In the genomic region with DNA sequence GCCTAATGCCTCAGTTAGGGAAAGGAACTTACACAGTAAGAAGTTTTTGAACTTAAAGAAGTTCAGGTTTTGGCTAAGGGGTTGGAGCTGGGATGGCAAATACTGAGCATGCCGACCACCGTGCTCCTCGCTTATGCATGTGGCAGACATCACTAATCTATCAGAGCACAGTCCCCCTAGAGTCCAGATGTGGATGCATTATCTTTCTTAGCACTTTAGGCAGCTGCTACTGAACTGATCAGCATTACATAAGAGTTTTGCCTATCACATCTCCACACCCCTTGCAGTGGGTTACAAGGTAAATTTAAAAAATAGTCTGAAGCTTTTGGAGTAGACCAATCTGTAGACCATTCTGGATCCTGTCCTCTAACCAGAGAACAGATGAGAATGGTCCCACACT, we compare ENCODE assay signal across 30 cellular contexts.
"Had no signal": no experiment of that assay in that cellular context is flagged by ENCODE, and none has a peak within 500 bp of the region (broad histone marks: within the 10 kb centered on the region; RNA-seq: fewer than 3 reads in every experiment).

No MANE protein-coding gene starts in this region.

- H3K27ac Mint-ChIP-seq: activated B cell treated with CpG ODN at 0.5 μM for 24 hours; activated CD8-positive, alpha-beta T cell treated with anti-CD3 and anti-CD28 coated beads for 36 hours; activated naive CD8-positive, alpha-beta T cell; activated T-helper 17 cell treated with anti-CD3 and anti-CD28 coated beads, Interleukin-2, amount 50 U/mL, for 72 hours had no signal

- H3K27ac ChIP-seq: brain microvascular endothelial cell, epithelial cell of prostate, foreskin keratinocyte, gastrocnemius medialis, heart right ventricle, hepatocyte, VCaP had no signal

- H3K4me2 ChIP-seq: hepatocyte had no signal

- H3K4me3 Mint-ChIP-seq: activated B cell treated with CpG ODN at 0.5 μM for 24 hours; activated CD8-positive, alpha-beta T cell treated with anti-CD3 and anti-CD28 coated beads for 36 hours; activated naive CD8-positive, alpha-beta T cell; activated T-cell treated with anti-CD3 and anti-CD28 coated beads, Interleukin-2, amount 50 U/mL, for 4 hours; activated T-helper 17 cell treated with anti-CD3 and anti-CD28 coated beads, Interleukin-2, amount 50 U/mL, for 72 hours; central memory CD8-positive, alpha-beta T cell; effector memory CD8-positive, alpha-beta T cell had no signal

- H3K4me1 Mint-ChIP-seq: activated B cell treated with CpG ODN at 0.5 μM for 24 hours; activated T-helper 17 cell treated with anti-CD3 and anti-CD28 coated beads, Interleukin-2, amount 50 U/mL, for 72 hours; central memory CD8-positive, alpha-beta T cell had no signal

- H3K27me3 ChIP-seq: brain microvascular endothelial cell, foreskin keratinocyte, gastrocnemius medialis, heart right ventricle, hepatocyte had no signal

- H3K4me3 ChIP-seq: gastrocnemius medialis, heart right ventricle, hepatocyte had no signal

- H3K27me3 Mint-ChIP-seq: activated B cell treated with CpG ODN at 0.5 μM for 24 hours; activated CD8-positive, alpha-beta T cell treated with anti-CD3 and anti-CD28 coated beads for 36 hours; activated naive CD8-positive, alpha-beta T cell; activated T-helper 17 cell treated with anti-CD3 and anti-CD28 coated beads, Interleukin-2, amount 50 U/mL, for 72 hours; central memory CD8-positive, alpha-beta T cell; effector memory CD8-positive, alpha-beta T cell had no signal

- H3K9me3 Mint-ChIP-seq: activated B cell treated with CpG ODN at 0.5 μM for 24 hours; activated CD8-positive, alpha-beta T cell treated with anti-CD3 and anti-CD28 coated beads for 36 hours; activated T-cell treated with anti-CD3 and anti-CD28 coated beads, Interleukin-2, amount 50 U/mL, for 4 hours; activated T-helper 17 cell treated with anti-CD3 and anti-CD28 coated beads, Interleukin-2, amount 50 U/mL, for 72 hours; central memory CD8-positive, alpha-beta T cell; effector memory CD8-positive, alpha-beta T cell had no signal

- H3K4me1 ChIP-seq: foreskin keratinocyte, gastrocnemius medialis had no signal

- ATAC-seq: activated CD4-positive, CD25-positive, alpha-beta regulatory T cell treated with anti-CD3 and anti-CD28 coated beads, Interleukin-2, amount 50 U/mL, for 24 hours; activated CD8-positive, alpha-beta T cell treated with anti-CD3 and anti-CD28 coated beads for 36 hours; activated T-cell treated with anti-CD3 and anti-CD28 coated beads, Interleukin-2, amount 50 U/mL, for 4 hours; activated T-helper 17 cell treated with anti-CD3 and anti-CD28 coated beads, Interleukin-2, amount 50 U/mL, for 72 hours; effector memory CD8-positive, alpha-beta T cell; esophagus mucosa; foreskin keratinocyte; gastrocnemius medialis; heart right ventricle had no signal

- H3K9me3 ChIP-seq: gastrocnemius medialis, heart right ventricle had no signal

- H2AFZ ChIP-seq: hepatocyte had no signal

- DNase-seq: activated B cell treated with CpG ODN at 0.5 μM for 24 hours; activated CD4-positive, alpha-beta T cell treated with anti-CD3 and anti-CD28 coated beads for 48 hours; activated CD4-positive, alpha-beta T cell treated with anti-CD3 and anti-CD28 coated beads, Interleukin-2, amount 50 U/mL, for 1 hour; activated CD4-positive, alpha-beta T cell treated with anti-CD3 and anti-CD28 coated beads, Interleukin-2, amount 50 U/mL, for 48 hours; activated CD8-positive, alpha-beta memory T cell treated with anti-CD3 and anti-CD28 coated beads for 24 hours; activated CD8-positive, alpha-beta T cell treated with anti-CD3 and anti-CD28 coated beads for 36 hours; activated effector memory CD4-positive, alpha-beta T cell treated with Interleukin-2 at 50 U/mL for 16 hours; activated gamma-delta T cell treated with Interleukin-2 at 50 U/mL for 16 hours; activated naive CD4-positive, alpha-beta T cell treated with anti-CD3 and anti-CD28 coated beads, Interleukin-2, amount 50 U/mL, for 16 hours; activated naive CD4-positive, alpha-beta T cell treated with Interleukin-2 at 50 U/mL for 16 hours; activated T-cell treated with anti-CD3 and anti-CD28 coated beads, Interleukin-2, amount 50 U/mL, for 4 hours; amniotic stem cell; anterior cingulate cortex; brain microvascular endothelial cell; cortex of kidney; dermis blood vessel endothelial cell; effector CD4-positive, alpha-beta T cell; effector memory CD8-positive, alpha-beta T cell; foreskin keratinocyte; gastrocnemius medialis; heart right ventricle; T-helper 2 cell had no signal
